1 cellular context compared by ENCODE assay signal in genomic region chr2:25232248-25232825, GRCh38.
TF ChIP-seq lines count a peak whose summit lies in the region.

No MANE protein-coding gene starts in this region.

TF ChIP-seq in GM23338, 12 proteins besides CTCF, POLR2A, EP300 and RAD21 (continued from another document):
- TF ChIP-seq ZNF462 (CRISPR knock-in tag; IDR thresholded peaks at IDR 0.05) (no peak), POLR2AphosphoS5 (IDR thresholded peaks at IDR 0.05; ENCODE audit: low read depth) (no peak), EZH2 (IDR thresholded peaks at IDR 0.05; ENCODE audit: low read depth, unreplicated experiment) (no peak), ZNF114 (CRISPR knock-in tag; IDR thresholded peaks at IDR 0.05) (no peak), ZNF331 (CRISPR knock-in tag; IDR thresholded peaks at IDR 0.05; ENCODE audit: low read depth) (no peak), REST (IDR thresholded peaks at IDR 0.05; ENCODE audit: unreplicated experiment) (no peak), STAT1 (IDR thresholded peaks at IDR 0.05; ENCODE audit: unreplicated experiment) (no peak), JUNB (IDR thresholded peaks at IDR 0.05; ENCODE audit: unreplicated experiment) (no peak), ETS1 (IDR thresholded peaks at IDR 0.05) (no peak), EZH2phosphoT487 (IDR thresholded peaks at IDR 0.05; ENCODE audit: unreplicated experiment) (no peak), CREB1 (CRISPR knock-in tag; IDR thresholded peaks at IDR 0.05; ENCODE audit: low read depth) (no peak)
